In the genomic region with DNA sequence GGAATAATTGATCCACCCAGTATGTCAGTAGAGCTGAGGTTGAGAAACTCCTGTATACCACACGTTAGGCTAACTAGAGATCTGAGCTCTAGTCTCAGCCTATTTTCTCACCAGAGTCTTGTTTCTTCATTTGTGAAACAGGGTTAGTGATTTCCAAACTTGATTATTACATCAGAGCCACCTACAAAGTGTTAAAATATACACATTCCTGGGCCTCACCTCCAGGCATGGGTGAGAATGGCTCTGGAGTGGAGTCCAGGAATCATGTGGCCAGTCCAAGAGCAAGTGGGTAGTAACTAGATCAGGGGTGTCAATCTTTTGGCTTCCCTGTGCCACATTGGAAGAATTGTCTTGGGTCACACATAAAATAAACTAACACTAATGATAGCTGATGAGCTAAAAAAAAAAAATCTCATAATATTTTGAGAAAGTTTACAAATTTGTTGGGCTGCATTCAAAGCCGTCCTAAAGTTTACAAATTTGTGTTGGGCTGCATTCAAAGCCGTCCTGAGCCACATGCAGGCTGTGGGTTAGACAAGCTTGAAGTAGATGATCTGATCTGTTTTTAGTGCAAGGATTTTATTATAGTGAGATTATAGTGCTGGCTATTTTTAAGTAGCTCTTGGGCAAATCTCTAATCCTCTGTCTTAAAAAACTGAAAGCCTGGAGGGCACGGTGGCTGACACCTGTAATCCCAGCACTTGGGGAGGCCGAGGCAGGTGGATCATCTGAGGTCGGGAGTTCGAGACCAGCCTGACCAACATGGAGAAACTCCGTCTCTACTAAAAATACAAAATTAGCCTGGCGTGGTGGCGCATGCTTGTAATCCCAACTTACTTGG, we compare ENCODE assay signal across 8 cellular contexts. TPM values are rescaled to one million over a fixed set of nuclear protein-coding genes. Genes with fewer than 3 reads are reported as not detected.
A peak's percentile ranks its signal among the peaks of the same experiment; 100 is the strongest.
DNase-seq lines count a peak whose midpoint lies in the region; ATAC-seq and TF ChIP-seq lines count a peak whose summit lies in the region.

No MANE protein-coding gene starts in this region.

- H3K27ac ChIP-seq in SJSA1 (peak overlapping the region; percentile 23), stomach (peak overlapping the region in 4 of 5 donors; percentile 32 to 91 (median 64))

- no peak for TF ChIP-seq EP300 in stomach (IDR thresholded peaks at IDR 0.05)

- TF ChIP-seq CTCF in fibroblast of pulmonary artery (IDR thresholded peaks at IDR 0.05; ENCODE audit: low read length, missing control alignments) (no peak), stomach (IDR thresholded peaks at IDR 0.05) (no peak)

- peak in 1 of 2 donors; percentile 4 for ATAC-seq in activated T-cell treated with anti-CD3 and anti-CD28 coated beads, Interleukin-2, amount 50 U/mL, for 72 hours (replicated peaks in 1 of 2)
- no peak for ATAC-seq in GM18868 (IDR thresholded peaks at IDR 0.05; ENCODE audit: unreplicated experiment)

- intact Hi-C loops in stomach (cut with DNase I; ENCODE audit: low total_unique reads) = no loop called here

- no peaks in the 10 kb centered on the region for H3K27me3 ChIP-seq in SJSA1 (replicated peaks)
- H3K27me3 ChIP-seq in stomach = no peaks in the 10 kb centered on the region

- peaks cover 59% of the 10 kb centered on the region for H3K4me1 ChIP-seq in SJSA1 (replicated peaks)
- peaks cover 39 to 64% (median 50%) of the 10 kb centered on the region in 4 donors for H3K4me1 ChIP-seq in stomach

- WGBS in stomach, 5 donors = 66 to 78% (median 75%) methylated on average over 10 of the region's 10 CpGs

- H3K4me3 ChIP-seq in SJSA1 = no peak overlapping the region
- H3K4me3 ChIP-seq in fibroblast of pulmonary artery (replicated peaks; ENCODE audit: low read depth, low read length) = peak overlapping the region; percentile 28
- peak overlapping the region in 2 of 4 donors; percentile 85 to 86 for H3K4me3 ChIP-seq in stomach

- no peaks in the 10 kb centered on the region for H3K27me3 Mint-ChIP-seq in activated T-cell treated with anti-CD3 and anti-CD28 coated beads, Interleukin-2, amount 50 U/mL, for 72 hours (ENCODE audit: low read depth)

- peak overlapping the region; percentile 99 for H3K4me3 Mint-ChIP-seq in activated T-cell treated with anti-CD3 and anti-CD28 coated beads, Interleukin-2, amount 50 U/mL, for 72 hours

- H3K9me3 ChIP-seq in SJSA1 (replicated peaks) (no peaks in the 10 kb centered on the region), stomach (no peaks in the 10 kb centered on the region)

- no peak for TF ChIP-seq POLR2A in stomach (IDR thresholded peaks at IDR 0.05)

- no peaks in the 10 kb centered on the region for H3K9me3 Mint-ChIP-seq in activated T-cell treated with anti-CD3 and anti-CD28 coated beads, Interleukin-2, amount 50 U/mL, for 72 hours

- peaks cover 19 to 38% of the 10 kb centered on the region in 2 donors for H3K36me3 Mint-ChIP-seq in activated T-cell treated with anti-CD3 and anti-CD28 coated beads, Interleukin-2, amount 50 U/mL, for 72 hours (ENCODE audit: insufficient read depth in 2 of 2)

- H3K27ac Mint-ChIP-seq in activated T-cell treated with anti-CD3 and anti-CD28 coated beads, Interleukin-2, amount 50 U/mL, for 72 hours = peak overlapping the region; percentile 92

- peaks cover 84% of the 10 kb centered on the region for H3K4me1 Mint-ChIP-seq in activated T-cell treated with anti-CD3 and anti-CD28 coated beads, Interleukin-2, amount 50 U/mL, for 72 hours (ENCODE audit: low read depth)

- no peak for DNase-seq in activated T-cell treated with anti-CD3 and anti-CD28 coated beads, Interleukin-2, amount 50 U/mL, for 72 hours
- DNase-seq in activated T-cell treated with anti-CD3 and anti-CD28 coated beads, Interleukin-2, amount 50 U/mL, for 1 hour = no peak
- no peak for DNase-seq in SJSA1 (ENCODE audit: low read depth in 1 of 2, low spot score in 2 of 2)
- no peak for DNase-seq in fibroblast of pulmonary artery (ENCODE audit: low read depth)
- no peak for DNase-seq in stomach
- no peak for DNase-seq in C1 segment of cervical spinal cord (lab: John Stamatoyannopoulos, UW)
- no peak for DNase-seq in DMS153 treated with DMSO at 0.1 percent for 48 hours (lab: John Stamatoyannopoulos, UW; ENCODE audit: unreplicated experiment)

- H3K36me3 ChIP-seq in SJSA1 (peaks cover 59% of the 10 kb centered on the region), stomach (peaks cover 11 to 39% (median 29%) of the 10 kb centered on the region in 4 donors)

RNA-seq across cellular contexts. Expression of a gene that starts 20.4 kb away (rescaled TPM):
- 1 to 10 TPM; 1.1 to 1.5 TPM for total RNA-seq in activated T-cell treated with anti-CD3 and anti-CD28 coated beads, Interleukin-2, amount 50 U/mL, for 72 hours
- total RNA-seq in SJSA1 (2014; rRNA removed; shearing (Covaris generic)) = 0.13 TPM in 1 of 2 replicates, not detected in the other
- 1 to 10 TPM in 1 of 5 donors, under 1 TPM in 1, not detected in 3; 0.72 to 5.7 TPM for total RNA-seq in stomach
- polyA plus RNA-seq in stomach = 10 to 100 TPM in 1 of 3 donors, 1 to 10 TPM in 2; 3.6 to 12.2 (median 4.2) TPM

RNA-seq across cellular contexts. Expression of a gene that starts 22.7 kb away (rescaled TPM):
- total RNA-seq in activated T-cell treated with anti-CD3 and anti-CD28 coated beads, Interleukin-2, amount 50 U/mL, for 72 hours = under 1 TPM in 1 of 2 donors, not detected in 1; 0.44 TPM
- total RNA-seq in SJSA1 (2014; rRNA removed; shearing (Covaris generic)) = 4.4 and 5.2 TPM in 2 replicates
- 10 to 100 TPM in 3 of 5 donors, 1 to 10 TPM in 1, not detected in 1; 6.8 to 40.4 (median 28.4) TPM for total RNA-seq in stomach
- polyA plus RNA-seq in stomach = 100 to 1,000 TPM in 1 of 3 donors, 10 to 100 TPM in 1, 1 to 10 TPM in 1; 9.9 to 101 (median 65.1) TPM

RNA-seq across cellular contexts. Expression of a gene that starts 25.4 kb away (rescaled TPM):
- 1 to 10 TPM; 1.0 to 1.2 TPM for total RNA-seq in activated T-cell treated with anti-CD3 and anti-CD28 coated beads, Interleukin-2, amount 50 U/mL, for 72 hours
- total RNA-seq in SJSA1 (2014; rRNA removed; shearing (Covaris generic)) = 0.84 TPM in 1 of 2 replicates, not detected in the other
- 10 to 100 TPM in 2 of 5 donors, 1 to 10 TPM in 3; 1.2 to 17.8 (median 3.6) TPM for total RNA-seq in stomach
- 10 to 100 TPM in 1 of 3 donors, 1 to 10 TPM in 2; 3.9 to 17.1 (median 5.5) TPM for polyA plus RNA-seq in stomach

RNA-seq across cellular contexts. Expression of a gene that starts 59.0 kb away (rescaled TPM):
- total RNA-seq in activated T-cell treated with anti-CD3 and anti-CD28 coated beads, Interleukin-2, amount 50 U/mL, for 72 hours = 10 to 100 TPM; 38.7 to 39.0 TPM
- total RNA-seq in SJSA1 (2014; rRNA removed; shearing (Covaris generic)) = 5.8 and 9.2 TPM in 2 replicates
- total RNA-seq in stomach = 100 to 1,000 TPM in 2 of 5 donors, 10 to 100 TPM in 3; 16.9 to 175 (median 43.8) TPM
- polyA plus RNA-seq in stomach = 10 to 100 TPM in 1 of 3 donors, 1 to 10 TPM in 2; 4.6 to 17.5 (median 9.2) TPM
